Comparison of ENCODE assay signal across 1 cellular context in the genomic region with DNA sequence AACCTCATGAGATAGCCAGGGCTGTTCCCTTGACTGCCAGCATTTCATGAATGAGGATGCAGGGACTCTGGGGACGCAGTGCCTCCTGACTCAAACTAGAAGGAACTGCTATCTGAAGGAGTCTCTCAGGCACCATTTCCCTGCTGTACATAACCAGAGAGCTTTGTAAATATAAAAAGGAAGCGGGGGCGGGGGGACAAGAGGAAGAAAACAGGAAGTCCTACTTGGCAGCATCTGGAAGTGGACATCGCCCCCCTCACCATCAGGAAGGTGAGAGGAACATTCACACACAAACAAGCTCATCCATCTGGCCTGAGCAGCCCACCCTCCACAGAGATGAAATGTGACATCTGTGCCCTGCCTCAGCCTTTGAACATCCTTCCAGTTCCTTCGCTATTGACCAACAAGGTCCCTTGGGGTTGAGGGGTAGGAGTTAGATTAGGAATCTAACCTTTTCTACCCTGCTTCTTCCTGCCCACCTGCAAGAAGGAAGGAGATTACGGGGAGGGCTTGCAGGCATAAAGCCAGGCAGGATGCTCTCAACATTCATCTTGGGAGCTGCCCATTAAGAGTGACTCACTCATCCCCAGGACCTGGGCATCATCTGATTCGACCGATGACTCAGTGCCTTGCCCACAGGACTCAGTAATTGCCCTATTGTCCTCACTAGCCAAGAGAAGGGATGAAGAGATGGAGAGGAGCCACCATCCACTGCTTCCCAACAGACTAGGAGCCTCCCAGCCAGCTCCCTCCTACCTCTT.
A peak's percentile ranks its signal among the peaks of the same experiment; 100 is the strongest.
TF ChIP-seq lines count a peak whose summit lies in the region.

No MANE protein-coding gene starts in this region.

TF ChIP-seq in K562, 482 proteins besides CTCF, POLR2A, EP300 and RAD21 (continued from another document and continues in another):
- TF ChIP-seq VEZF1 (CRISPR knock-in tag; IDR thresholded peaks at IDR 0.05) (peak; percentile 46; the same call in 1 of the 2 replicates), FOXK2 (conservative IDR thresholded peaks at IDR 0.05 in 1 of 2, IDR thresholded peaks at IDR 0.05 in 1 of 2; ENCODE audit: low read depth in 2 of 2) (no peak), GABPA (tag; conservative IDR thresholded peaks at IDR 0.05; ENCODE audit: low read depth) (peak; percentile 27; the same call in 1 of the 2 replicates), KAT7 (CRISPR knock-in tag; IDR thresholded peaks at IDR 0.05; ENCODE audit: borderline replicate concordance) (0 out of 2 replicates have a peak, but pooled peaks have one; percentile 29), FOXP4 (CRISPR knock-in tag; IDR thresholded peaks at IDR 0.05; ENCODE audit: borderline replicate concordance) (no peak), ZNF24 (IDR thresholded peaks at IDR 0.05) (no peak), ETV6 (IDR thresholded peaks at IDR 0.05; ENCODE audit: borderline replicate concordance in 1 of 2, low read depth in 2 of 2, low read length in 1 of 2) (peak; percentile 90 to 92), ETV6 (CRISPR knock-in tag; IDR thresholded peaks at IDR 0.05; ENCODE audit: borderline replicate concordance) (no peak), JUND (IDR thresholded peaks at IDR 0.05; ENCODE audit: borderline replicate concordance, low read depth, low read length) (peak; percentile 76), JUND (tag; IDR thresholded peaks at IDR 0.05; ENCODE audit: borderline replicate concordance, low read depth, low read length) (0 out of 3 replicates have a peak, but pooled peaks have one; percentile 21), ZNF740 (CRISPR knock-in tag; IDR thresholded peaks at IDR 0.05) (peak; percentile 84), ZNF740 (tag; IDR thresholded peaks at IDR 0.05) (no peak), MXI1 (IDR thresholded peaks at IDR 0.05; ENCODE audit: low read depth, low read length) (no peak), POLR3G (IDR thresholded peaks at IDR 0.05; ENCODE audit: extremely low read depth, insufficient read length, insufficient replicate concordance) (no peak), ZNF668 (CRISPR knock-in tag; IDR thresholded peaks at IDR 0.05) (no peak), SMARCA4 (IDR thresholded peaks at IDR 0.05) (peak; percentile 39; the same call in 1 of the 2 replicates), SLC30A9 (CRISPR knock-in tag; IDR thresholded peaks at IDR 0.05) (no peak), FOS (IDR thresholded peaks at IDR 0.05; ENCODE audit: extremely low read depth, insufficient read length) (peak; percentile 27), RFX7 (CRISPR knock-in tag; IDR thresholded peaks at IDR 0.05) (no peak), TRIM28 (IDR thresholded peaks at IDR 0.05) (no peak), FOSL1 (tag; conservative IDR thresholded peaks at IDR 0.05) (peak; percentile 85), PREB (CRISPR knock-in tag; IDR thresholded peaks at IDR 0.05) (no peak), YY1 (IDR thresholded peaks at IDR 0.05; ENCODE audit: borderline replicate concordance in 1 of 3, control insufficient read depth in 1 of 3, extremely low read depth in 1 of 3, insufficient read depth in 3 of 3, insufficient read length in 1 of 3, insufficient replicate concordance in 2 of 3, low read depth in 1 of 3, low read length in 2 of 3) (no peak), E2F3 (CRISPR knock-in tag; IDR thresholded peaks at IDR 0.05) (no peak), ZC3H8 (IDR thresholded peaks at IDR 0.05) (no peak), MBD1 (CRISPR knock-in tag; IDR thresholded peaks at IDR 0.05) (no peak), HDGF (IDR thresholded peaks at IDR 0.05) (no peak)
- TF ChIP-seq, protein P1, sequence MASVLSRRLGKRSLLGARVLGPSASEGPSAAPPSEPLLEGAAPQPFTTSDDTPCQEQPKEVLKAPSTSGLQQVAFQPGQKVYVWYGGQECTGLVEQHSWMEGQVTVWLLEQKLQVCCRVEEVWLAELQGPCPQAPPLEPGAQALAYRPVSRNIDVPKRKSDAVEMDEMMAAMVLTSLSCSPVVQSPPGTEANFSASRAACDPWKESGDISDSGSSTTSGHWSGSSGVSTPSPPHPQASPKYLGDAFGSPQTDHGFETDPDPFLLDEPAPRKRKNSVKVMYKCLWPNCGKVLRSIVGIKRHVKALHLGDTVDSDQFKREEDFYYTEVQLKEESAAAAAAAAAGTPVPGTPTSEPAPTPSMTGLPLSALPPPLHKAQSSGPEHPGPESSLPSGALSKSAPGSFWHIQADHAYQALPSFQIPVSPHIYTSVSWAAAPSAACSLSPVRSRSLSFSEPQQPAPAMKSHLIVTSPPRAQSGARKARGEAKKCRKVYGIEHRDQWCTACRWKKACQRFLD (CRISPR knock-in tag; IDR thresholded peaks at IDR 0.05): no peak
- TF ChIP-seq, protein P2, sequence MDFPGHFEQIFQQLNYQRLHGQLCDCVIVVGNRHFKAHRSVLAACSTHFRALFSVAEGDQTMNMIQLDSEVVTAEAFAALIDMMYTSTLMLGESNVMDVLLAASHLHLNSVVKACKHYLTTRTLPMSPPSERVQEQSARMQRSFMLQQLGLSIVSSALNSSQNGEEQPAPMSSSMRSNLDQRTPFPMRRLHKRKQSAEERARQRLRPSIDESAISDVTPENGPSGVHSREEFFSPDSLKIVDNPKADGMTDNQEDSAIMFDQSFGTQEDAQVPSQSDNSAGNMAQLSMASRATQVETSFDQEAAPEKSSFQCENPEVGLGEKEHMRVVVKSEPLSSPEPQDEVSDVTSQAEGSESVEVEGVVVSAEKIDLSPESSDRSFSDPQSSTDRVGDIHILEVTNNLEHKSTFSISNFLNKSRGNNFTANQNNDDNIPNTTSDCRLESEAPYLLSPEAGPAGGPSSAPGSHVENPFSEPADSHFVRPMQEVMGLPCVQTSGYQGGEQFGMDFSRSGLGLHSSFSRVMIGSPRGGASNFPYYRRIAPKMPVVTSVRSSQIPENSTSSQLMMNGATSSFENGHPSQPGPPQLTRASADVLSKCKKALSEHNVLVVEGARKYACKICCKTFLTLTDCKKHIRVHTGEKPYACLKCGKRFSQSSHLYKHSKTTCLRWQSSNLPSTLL (IDR thresholded peaks at IDR 0.05): no peak
- TF ChIP-seq, protein P3, sequence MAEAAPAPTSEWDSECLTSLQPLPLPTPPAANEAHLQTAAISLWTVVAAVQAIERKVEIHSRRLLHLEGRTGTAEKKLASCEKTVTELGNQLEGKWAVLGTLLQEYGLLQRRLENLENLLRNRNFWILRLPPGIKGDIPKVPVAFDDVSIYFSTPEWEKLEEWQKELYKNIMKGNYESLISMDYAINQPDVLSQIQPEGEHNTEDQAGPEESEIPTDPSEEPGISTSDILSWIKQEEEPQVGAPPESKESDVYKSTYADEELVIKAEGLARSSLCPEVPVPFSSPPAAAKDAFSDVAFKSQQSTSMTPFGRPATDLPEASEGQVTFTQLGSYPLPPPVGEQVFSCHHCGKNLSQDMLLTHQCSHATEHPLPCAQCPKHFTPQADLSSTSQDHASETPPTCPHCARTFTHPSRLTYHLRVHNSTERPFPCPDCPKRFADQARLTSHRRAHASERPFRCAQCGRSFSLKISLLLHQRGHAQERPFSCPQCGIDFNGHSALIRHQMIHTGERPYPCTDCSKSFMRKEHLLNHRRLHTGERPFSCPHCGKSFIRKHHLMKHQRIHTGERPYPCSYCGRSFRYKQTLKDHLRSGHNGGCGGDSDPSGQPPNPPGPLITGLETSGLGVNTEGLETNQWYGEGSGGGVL (CRISPR knock-in tag; IDR thresholded peaks at IDR 0.05): no peak
